In genomic region chr2:219433666-219434467, GRCh38 we compare ENCODE assay signal across 8 cellular contexts. TPM values are rescaled to one million over a fixed set of nuclear protein-coding genes. Genes with fewer than 3 reads are reported as not detected.
DNase-seq lines count a peak whose midpoint lies in the region; ATAC-seq, FAIRE-seq and TF ChIP-seq lines count a peak whose summit lies in the region.

No MANE protein-coding gene starts in this region.

- peaks cover 12% of the 10 kb centered on the region for H3K4me1 ChIP-seq in HUES6 (ENCODE audit: control insufficient read depth, insufficient read depth, low read length)
- peaks cover 12% of the 10 kb centered on the region for H3K4me1 ChIP-seq in hepatocyte (ENCODE audit: insufficient read depth)
- H3K4me1 ChIP-seq in thoracic aorta (ENCODE audit: control insufficient read depth in 1 of 2, low read depth in 2 of 2): peaks cover 14 to 66% of the 10 kb centered on the region in 2 donors

- no peaks in the 10 kb centered on the region for H3K9me2 ChIP-seq in hepatocyte (replicated peaks; ENCODE audit: insufficient read depth)

- H3K27ac ChIP-seq in HUES6 (ENCODE audit: low read depth, low read length): no peak overlapping the region
- no peak overlapping the region for H3K27ac ChIP-seq in hepatocyte
- peak overlapping the region; percentile 81 to 89 for H3K27ac ChIP-seq in thoracic aorta

- DNase-seq in COLO829 (ENCODE audit: low spot score) (peak; percentile 42), hepatocyte (ENCODE audit: low spot score) (no peak), thoracic aorta (ENCODE audit: low spot score) (no peak), urothelium cell line (ENCODE audit: low spot score) (no peak), omental fat pad (ENCODE audit: low spot score) (no peak)
- peak; percentile 17 for DNase-seq in activated CD4-positive, alpha-beta T cell treated with anti-CD3 and anti-CD28 coated beads, Interleukin-2, amount 50 U/mL, for 1 hour

- peaks cover 35% of the 10 kb centered on the region for H3K27me3 ChIP-seq in HUES6 (ENCODE audit: control insufficient read depth, insufficient read depth, low read length)
- H3K27me3 ChIP-seq in hepatocyte: peaks cover 23% of the 10 kb centered on the region
- H3K27me3 ChIP-seq in thoracic aorta (replicated peaks; ENCODE audit: insufficient read depth): no peaks in the 10 kb centered on the region

- peak overlapping the region; percentile 45 for H2AFZ ChIP-seq in hepatocyte

- 68% methylated on average over 16 of the region's 16 CpGs for WGBS in hepatocyte (ENCODE audit: low lambda C conversion rate, missing lambda C conversion rate)

- H3K4me2 ChIP-seq in hepatocyte: peak overlapping the region; percentile 79

- ATAC-seq in thoracic aorta (ENCODE audit: insufficient number of reproducible peaks, low FRiP score, low read depth): peak; percentile 37
- no peak for ATAC-seq in omental fat pad (ENCODE audit: low FRiP score)
- ATAC-seq in GM21619 (IDR thresholded peaks at IDR 0.05; ENCODE audit: unreplicated experiment): no peak

- H3K36me3 ChIP-seq in HUES6 (ENCODE audit: control insufficient read depth, insufficient read depth, low read length) (no peaks in the 10 kb centered on the region), hepatocyte (replicated peaks; ENCODE audit: insufficient read depth, low read depth) (no peaks in the 10 kb centered on the region), thoracic aorta (no peaks in the 10 kb centered on the region)

- H3K9me3 ChIP-seq in HUES6 (ENCODE audit: control insufficient read depth, insufficient read depth, low read depth, low read length) (no peaks in the 10 kb centered on the region), hepatocyte (ENCODE audit: low read depth) (no peaks in the 10 kb centered on the region), thoracic aorta (no peaks in the 10 kb centered on the region)

- no peaks in the 10 kb centered on the region for H3K79me2 ChIP-seq in hepatocyte

- H3K9ac ChIP-seq in HUES6 (ENCODE audit: low read length): no peak overlapping the region

- H3K4me3 ChIP-seq in HUES6 (ENCODE audit: low read depth, low read length): peak overlapping the region; percentile 29
- H3K4me3 ChIP-seq in hepatocyte: no peak overlapping the region
- no peak overlapping the region for H3K4me3 ChIP-seq in thoracic aorta

- no peak for FAIRE-seq in urothelium cell line (lab: Jason Lieb, UNC)

- TF ChIP-seq CTCF in hepatocyte (IDR thresholded peaks at IDR 0.05; ENCODE audit: poor library complexity): peak; percentile 42
- peak; percentile 31 for TF ChIP-seq CTCF in thoracic aorta (IDR thresholded peaks at IDR 0.05)
- TF ChIP-seq CTCF in omental fat pad (IDR thresholded peaks at IDR 0.05): no peak

- H4K20me1 ChIP-seq in hepatocyte (ENCODE audit: insufficient read depth, poor library complexity, severe bottlenecking): no peaks in the 10 kb centered on the region

RNA-seq across cellular contexts. Expression of gene SPEG, which starts 0.8 kb away (rescaled TPM):
- total RNA-seq in hepatocyte: 21.1 and 21.6 TPM in 2 replicates
- polyA plus RNA-seq in hepatocyte: 35.8 and 40.0 TPM in 2 replicates
- total RNA-seq in thoracic aorta: 100 to 1,000 TPM; 426 to 455 TPM
- total RNA-seq in omental fat pad: 10 to 100 TPM; 12.4 to 28.9 (median 17.7) TPM

RNA-seq across cellular contexts. Expression of gene DES, which starts 15.7 kb away (rescaled TPM):
- total RNA-seq in hepatocyte (103 and 114 TPM in 2 replicates), thoracic aorta (100 to 1,000 TPM; 146 to 302 TPM), omental fat pad (100 to 1,000 TPM in 3 of 4 donors, 10 to 100 TPM in 1; 39.4 to 292 (median 182) TPM)
- polyA plus RNA-seq in hepatocyte: 58.5 and 60.9 TPM in 2 replicates

RNA-seq across cellular contexts. Expression of gene DNPEP, which starts 46.2 kb away (rescaled TPM):
- 53.5 and 72.0 TPM in 2 replicates for total RNA-seq in hepatocyte
- polyA plus RNA-seq in hepatocyte: 79.0 and 87.7 TPM in 2 replicates
- total RNA-seq in thoracic aorta: 10 to 100 TPM; 42.7 to 51.2 TPM
- total RNA-seq in omental fat pad: 10 to 100 TPM; 58.4 to 97.4 (median 85.7) TPM

Comparison
In these comparisons a context has a peak if more than half of its experiments do, and no peak if none do; other contexts are left out.
1. DNase-seq: peak in COLO829 (single experiment) and activated CD4-positive, alpha-beta T cell treated with anti-CD3 and anti-CD28 coated beads, Interleukin-2, amount 50 U/mL, for 1 hour (single experiment); none in hepatocyte (single experiment), thoracic aorta (single experiment), urothelium cell line (single experiment) and omental fat pad (single experiment).
2. H3K27ac ChIP-seq: peak in thoracic aorta (2 of 2); none in HUES6 (single experiment) and hepatocyte (single experiment).
3. CTCF ChIP-seq: peak in hepatocyte (single experiment) and thoracic aorta (single experiment); none in omental fat pad (0 of 3).
4. RNA of gene SPEG, which starts 0.8 kb away (total RNA-seq): 426 to 455 TPM in thoracic aorta; 21.1 to 21.6 TPM in hepatocyte and 12.4 to 28.9 TPM in omental fat pad; every median in the first group is over 10 times any median in the second.